In the genomic region with DNA sequence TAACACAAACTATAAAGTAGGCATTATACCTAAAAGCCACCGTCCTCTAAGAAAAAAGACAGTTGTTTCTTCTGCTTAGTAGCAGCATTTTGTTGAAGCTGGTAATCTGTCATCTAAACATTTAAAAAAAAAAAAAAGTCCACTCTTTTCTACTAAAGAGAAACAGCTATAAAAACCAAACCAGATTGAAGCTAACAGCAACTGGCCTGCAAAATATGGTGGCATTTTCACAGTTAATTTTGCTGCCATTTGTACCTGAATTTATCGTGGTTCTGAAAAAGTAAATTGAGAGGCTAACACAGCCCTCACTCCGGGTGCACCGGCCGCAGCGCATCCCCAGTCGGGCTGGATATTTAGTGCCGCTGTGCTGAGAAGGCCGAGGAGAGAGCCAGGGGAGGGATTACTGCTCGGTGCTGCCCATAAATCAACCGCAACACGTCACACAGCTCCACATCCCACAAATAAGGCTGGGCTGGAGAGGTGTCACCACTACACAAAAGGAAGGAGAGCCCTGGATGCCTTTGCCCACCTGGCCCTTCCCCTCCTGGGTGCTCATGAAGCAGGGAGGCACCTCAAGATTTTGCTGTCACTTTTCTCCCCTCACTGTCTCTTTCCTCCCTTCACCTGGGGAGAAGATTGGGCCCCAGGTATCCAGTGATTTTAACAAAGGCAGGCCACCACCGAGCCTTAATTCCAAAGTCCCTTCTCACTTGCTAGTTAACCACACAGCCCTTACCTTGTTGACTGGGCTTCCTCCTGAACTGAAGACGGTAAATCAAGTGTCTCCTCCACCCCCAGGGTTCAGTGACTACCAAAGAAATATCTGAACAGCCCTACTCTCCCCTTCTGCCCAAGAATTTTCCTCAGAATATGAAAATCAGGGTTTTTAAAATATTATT, we compare ENCODE assay signal across 1 cellular context.
TF ChIP-seq lines count a peak whose summit lies in the region.

No MANE protein-coding gene starts in this region.

TF ChIP-seq in K562, 482 proteins besides CTCF, POLR2A, EP300 and RAD21 (continued from another document):
- TF ChIP-seq, protein P1, sequence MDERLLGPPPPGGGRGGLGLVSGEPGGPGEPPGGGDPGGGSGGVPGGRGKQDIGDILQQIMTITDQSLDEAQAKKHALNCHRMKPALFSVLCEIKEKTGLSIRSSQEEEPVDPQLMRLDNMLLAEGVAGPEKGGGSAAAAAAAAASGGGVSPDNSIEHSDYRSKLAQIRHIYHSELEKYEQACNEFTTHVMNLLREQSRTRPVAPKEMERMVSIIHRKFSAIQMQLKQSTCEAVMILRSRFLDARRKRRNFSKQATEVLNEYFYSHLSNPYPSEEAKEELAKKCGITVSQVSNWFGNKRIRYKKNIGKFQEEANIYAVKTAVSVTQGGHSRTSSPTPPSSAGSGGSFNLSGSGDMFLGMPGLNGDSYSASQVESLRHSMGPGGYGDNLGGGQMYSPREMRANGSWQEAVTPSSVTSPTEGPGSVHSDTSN (CRISPR knock-in tag; IDR thresholded peaks at IDR 0.05; ENCODE audit: low read depth): no peak
- TF ChIP-seq, protein P1 (tag; conservative IDR thresholded peaks at IDR 0.05; ENCODE audit: low read depth): peak; percentile 67
- peak; percentile 83 for TF ChIP-seq PKNOX1 (IDR thresholded peaks at IDR 0.05)
